Comparison of ENCODE assay signal across 1 cellular context in the genomic region with DNA sequence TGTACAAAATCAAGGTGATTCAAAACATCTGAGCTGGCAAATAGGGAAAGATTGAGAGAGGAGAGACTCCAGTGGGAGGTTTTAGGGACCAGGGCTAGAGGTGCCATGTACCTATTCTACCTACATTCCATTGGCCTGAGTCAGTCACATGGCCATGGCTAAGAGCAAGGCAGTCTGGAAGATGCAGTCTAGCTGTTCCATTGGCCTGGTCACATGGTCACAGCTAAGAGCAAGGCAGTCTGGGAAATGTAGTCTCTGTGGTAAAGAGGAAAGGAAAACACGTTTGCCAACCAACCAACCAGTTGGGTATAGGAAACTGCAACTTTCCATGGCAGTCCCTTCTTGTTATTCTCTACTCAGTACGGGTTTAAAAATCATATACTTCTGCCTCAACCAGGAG.
TF ChIP-seq lines count a peak whose summit lies in the region.

No MANE protein-coding gene starts in this region.

TF ChIP-seq in GM12878, 131 proteins besides CTCF, POLR2A, EP300 and RAD21 (continued from another document):
- TF ChIP-seq, protein P1, sequence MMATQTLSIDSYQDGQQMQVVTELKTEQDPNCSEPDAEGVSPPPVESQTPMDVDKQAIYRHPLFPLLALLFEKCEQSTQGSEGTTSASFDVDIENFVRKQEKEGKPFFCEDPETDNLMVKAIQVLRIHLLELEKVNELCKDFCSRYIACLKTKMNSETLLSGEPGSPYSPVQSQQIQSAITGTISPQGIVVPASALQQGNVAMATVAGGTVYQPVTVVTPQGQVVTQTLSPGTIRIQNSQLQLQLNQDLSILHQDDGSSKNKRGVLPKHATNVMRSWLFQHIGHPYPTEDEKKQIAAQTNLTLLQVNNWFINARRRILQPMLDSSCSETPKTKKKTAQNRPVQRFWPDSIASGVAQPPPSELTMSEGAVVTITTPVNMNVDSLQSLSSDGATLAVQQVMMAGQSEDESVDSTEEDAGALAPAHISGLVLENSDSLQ (IDR thresholded peaks at IDR 0.05) = no peak
- TF ChIP-seq KDM1A (IDR thresholded peaks at IDR 0.05; ENCODE audit: borderline replicate concordance) = no peak
- TF ChIP-seq, protein P2, sequence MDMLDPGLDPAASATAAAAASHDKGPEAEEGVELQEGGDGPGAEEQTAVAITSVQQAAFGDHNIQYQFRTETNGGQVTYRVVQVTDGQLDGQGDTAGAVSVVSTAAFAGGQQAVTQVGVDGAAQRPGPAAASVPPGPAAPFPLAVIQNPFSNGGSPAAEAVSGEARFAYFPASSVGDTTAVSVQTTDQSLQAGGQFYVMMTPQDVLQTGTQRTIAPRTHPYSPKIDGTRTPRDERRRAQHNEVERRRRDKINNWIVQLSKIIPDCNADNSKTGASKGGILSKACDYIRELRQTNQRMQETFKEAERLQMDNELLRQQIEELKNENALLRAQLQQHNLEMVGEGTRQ (IDR thresholded peaks at IDR 0.05; ENCODE audit: borderline replicate concordance, low read depth, low read length) = peak; percentile 39; the same call in 1 of the 2 replicates
- TF ChIP-seq IRF5 (IDR thresholded peaks at IDR 0.05; ENCODE audit: borderline replicate concordance) = no peak
- 0 out of 2 replicates have a peak, but pooled peaks have one; percentile 28 for TF ChIP-seq RUNX3 (IDR thresholded peaks at IDR 0.05; ENCODE audit: low read length)
- TF ChIP-seq MEF2A (IDR thresholded peaks at IDR 0.05; ENCODE audit: insufficient read depth, low read depth, low read length) = no peak
- TF ChIP-seq RFX5 (IDR thresholded peaks at IDR 0.05; ENCODE audit: low read depth, low read length) = no peak
- no peak for TF ChIP-seq CEBPB (IDR thresholded peaks at IDR 0.05; ENCODE audit: borderline replicate concordance in 1 of 2, low read depth in 2 of 2, low read length in 2 of 2)
- no peak for TF ChIP-seq MTA3 (IDR thresholded peaks at IDR 0.05; ENCODE audit: borderline replicate concordance, low read length)
- no peak for TF ChIP-seq NRF1 (conservative IDR thresholded peaks at IDR 0.05; ENCODE audit: low read depth, low read length)
- TF ChIP-seq RAD51 (IDR thresholded peaks at IDR 0.05) = peak; percentile 68; the same call in 1 of the 2 replicates
- TF ChIP-seq, protein P3, sequence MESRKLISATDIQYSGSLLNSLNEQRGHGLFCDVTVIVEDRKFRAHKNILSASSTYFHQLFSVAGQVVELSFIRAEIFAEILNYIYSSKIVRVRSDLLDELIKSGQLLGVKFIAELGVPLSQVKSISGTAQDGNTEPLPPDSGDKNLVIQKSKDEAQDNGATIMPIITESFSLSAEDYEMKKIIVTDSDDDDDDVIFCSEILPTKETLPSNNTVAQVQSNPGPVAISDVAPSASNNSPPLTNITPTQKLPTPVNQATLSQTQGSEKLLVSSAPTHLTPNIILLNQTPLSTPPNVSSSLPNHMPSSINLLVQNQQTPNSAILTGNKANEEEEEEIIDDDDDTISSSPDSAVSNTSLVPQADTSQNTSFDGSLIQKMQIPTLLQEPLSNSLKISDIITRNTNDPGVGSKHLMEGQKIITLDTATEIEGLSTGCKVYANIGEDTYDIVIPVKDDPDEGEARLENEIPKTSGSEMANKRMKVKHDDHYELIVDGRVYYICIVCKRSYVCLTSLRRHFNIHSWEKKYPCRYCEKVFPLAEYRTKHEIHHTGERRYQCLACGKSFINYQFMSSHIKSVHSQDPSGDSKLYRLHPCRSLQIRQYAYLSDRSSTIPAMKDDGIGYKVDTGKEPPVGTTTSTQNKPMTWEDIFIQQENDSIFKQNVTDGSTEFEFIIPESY (IDR thresholded peaks at IDR 0.05) = no peak
- TF ChIP-seq BMI1 (IDR thresholded peaks at IDR 0.05; ENCODE audit: borderline replicate concordance) = no peak
- no peak for TF ChIP-seq RB1 (IDR thresholded peaks at IDR 0.05; ENCODE audit: borderline replicate concordance)
- no peak for TF ChIP-seq IKZF2 (IDR thresholded peaks at IDR 0.05)
- no peak for TF ChIP-seq CREM (IDR thresholded peaks at IDR 0.05; ENCODE audit: low read depth)
- TF ChIP-seq ZNF622 (IDR thresholded peaks at IDR 0.05) = no peak
- no peak for TF ChIP-seq MTA2 (IDR thresholded peaks at IDR 0.05; ENCODE audit: low read depth)
- TF ChIP-seq FOXK2 (IDR thresholded peaks at IDR 0.05) = no peak
- no peak for TF ChIP-seq STAT3 (IDR thresholded peaks at IDR 0.05; ENCODE audit: low read depth, low read length)
- no peak for TF ChIP-seq POLR2AphosphoS5 (IDR thresholded peaks at IDR 0.05; ENCODE audit: low read length)
- no peak for TF ChIP-seq POLR2AphosphoS2 (IDR thresholded peaks at IDR 0.05; ENCODE audit: low read depth, low read length)
- TF ChIP-seq BHLHE40 (IDR thresholded peaks at IDR 0.05; ENCODE audit: borderline replicate concordance in 1 of 2, low read depth in 2 of 2, low read length in 1 of 2) = no peak
- TF ChIP-seq, protein P4, sequence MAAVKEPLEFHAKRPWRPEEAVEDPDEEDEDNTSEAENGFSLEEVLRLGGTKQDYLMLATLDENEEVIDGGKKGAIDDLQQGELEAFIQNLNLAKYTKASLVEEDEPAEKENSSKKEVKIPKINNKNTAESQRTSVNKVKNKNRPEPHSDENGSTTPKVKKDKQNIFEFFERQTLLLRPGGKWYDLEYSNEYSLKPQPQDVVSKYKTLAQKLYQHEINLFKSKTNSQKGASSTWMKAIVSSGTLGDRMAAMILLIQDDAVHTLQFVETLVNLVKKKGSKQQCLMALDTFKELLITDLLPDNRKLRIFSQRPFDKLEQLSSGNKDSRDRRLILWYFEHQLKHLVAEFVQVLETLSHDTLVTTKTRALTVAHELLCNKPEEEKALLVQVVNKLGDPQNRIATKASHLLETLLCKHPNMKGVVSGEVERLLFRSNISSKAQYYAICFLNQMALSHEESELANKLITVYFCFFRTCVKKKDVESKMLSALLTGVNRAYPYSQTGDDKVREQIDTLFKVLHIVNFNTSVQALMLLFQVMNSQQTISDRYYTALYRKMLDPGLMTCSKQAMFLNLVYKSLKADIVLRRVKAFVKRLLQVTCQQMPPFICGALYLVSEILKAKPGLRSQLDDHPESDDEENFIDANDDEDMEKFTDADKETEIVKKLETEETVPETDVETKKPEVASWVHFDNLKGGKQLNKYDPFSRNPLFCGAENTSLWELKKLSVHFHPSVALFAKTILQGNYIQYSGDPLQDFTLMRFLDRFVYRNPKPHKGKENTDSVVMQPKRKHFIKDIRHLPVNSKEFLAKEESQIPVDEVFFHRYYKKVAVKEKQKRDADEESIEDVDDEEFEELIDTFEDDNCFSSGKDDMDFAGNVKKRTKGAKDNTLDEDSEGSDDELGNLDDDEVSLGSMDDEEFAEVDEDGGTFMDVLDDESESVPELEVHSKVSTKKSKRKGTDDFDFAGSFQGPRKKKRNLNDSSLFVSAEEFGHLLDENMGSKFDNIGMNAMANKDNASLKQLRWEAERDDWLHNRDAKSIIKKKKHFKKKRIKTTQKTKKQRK (IDR thresholded peaks at IDR 0.05; ENCODE audit: low read depth, low read length) = no peak
- TF ChIP-seq SP1 (IDR thresholded peaks at IDR 0.05; ENCODE audit: low read depth, low read length) = no peak
- TF ChIP-seq PAX8 (IDR thresholded peaks at IDR 0.05) = no peak
- peak; percentile 76 for TF ChIP-seq USF1 (IDR thresholded peaks at IDR 0.05; ENCODE audit: borderline replicate concordance, extremely low read length, insufficient read depth, low read depth, low read length)
- TF ChIP-seq NFYA (IDR thresholded peaks at IDR 0.05; ENCODE audit: borderline replicate concordance, low read depth, low read length) = no peak
- no peak for TF ChIP-seq POU2F2 (IDR thresholded peaks at IDR 0.05; ENCODE audit: borderline replicate concordance, low read depth, low read length)
- no peak for TF ChIP-seq ASH2L (IDR thresholded peaks at IDR 0.05; ENCODE audit: borderline replicate concordance, low read depth)
- TF ChIP-seq, protein P5, sequence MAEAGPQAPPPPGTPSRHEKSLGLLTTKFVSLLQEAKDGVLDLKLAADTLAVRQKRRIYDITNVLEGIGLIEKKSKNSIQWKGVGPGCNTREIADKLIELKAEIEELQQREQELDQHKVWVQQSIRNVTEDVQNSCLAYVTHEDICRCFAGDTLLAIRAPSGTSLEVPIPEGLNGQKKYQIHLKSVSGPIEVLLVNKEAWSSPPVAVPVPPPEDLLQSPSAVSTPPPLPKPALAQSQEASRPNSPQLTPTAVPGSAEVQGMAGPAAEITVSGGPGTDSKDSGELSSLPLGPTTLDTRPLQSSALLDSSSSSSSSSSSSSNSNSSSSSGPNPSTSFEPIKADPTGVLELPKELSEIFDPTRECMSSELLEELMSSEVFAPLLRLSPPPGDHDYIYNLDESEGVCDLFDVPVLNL (IDR thresholded peaks at IDR 0.05; ENCODE audit: low read depth, low read length) = no peak
- TF ChIP-seq CHD4 (IDR thresholded peaks at IDR 0.05) = no peak
- no peak for TF ChIP-seq SREBF1 (IDR thresholded peaks at IDR 0.05; ENCODE audit: low read length)
- TF ChIP-seq ATF3 (IDR thresholded peaks at IDR 0.05; ENCODE audit: borderline replicate concordance, extremely low read depth, low read depth, low read length) = peak; percentile 59; the same call in 1 of the 2 replicates
- TF ChIP-seq MXI1 (IDR thresholded peaks at IDR 0.05; ENCODE audit: low read depth, low read length) = no peak
- no peak for TF ChIP-seq SIN3A (IDR thresholded peaks at IDR 0.05; ENCODE audit: low read depth, low read length)
- TF ChIP-seq IRF3 (IDR thresholded peaks at IDR 0.05) = no peak
- TF ChIP-seq CHD1 (IDR thresholded peaks at IDR 0.05; ENCODE audit: low read depth, low read length) = no peak
